Comparison of ENCODE assay signal across 8 cellular contexts in genomic region chrX:41596586-41596985, GRCh38.
A peak's percentile ranks its signal among the peaks of the same experiment; 100 is the strongest.
DNase-seq lines count a peak whose midpoint lies in the region; ATAC-seq and TF ChIP-seq lines count a peak whose summit lies in the region.

No MANE protein-coding gene starts in this region.

- H3K4me1 ChIP-seq in GM23338 (ENCODE audit: insufficient read depth), result no peaks in the 10 kb centered on the region

- H4K20me1 ChIP-seq in GM23338 (replicated peaks; ENCODE audit: insufficient read depth), result no peaks in the 10 kb centered on the region

- no peaks in the 10 kb centered on the region for H3K79me2 ChIP-seq in GM23338 (replicated peaks; ENCODE audit: insufficient read depth)

- CTCF ChIA-PET in activated CD4-positive, alpha-beta T cell treated with anti-CD3 and anti-CD28 coated beads for 36 hours (lab: Charles Lee), result no interaction called here

- H3K4me3 ChIP-seq in GM23338, result no peak overlapping the region

- no peak overlapping the region for H3K27ac ChIP-seq in GM23338 (ENCODE audit: low read depth)

- no peak overlapping the region for H3K4me2 ChIP-seq in GM23338

- POLR2A ChIA-PET in activated CD4-positive, alpha-beta T cell treated with anti-CD3 and anti-CD28 coated beads for 36 hours (lab: Charles Lee), result no interaction called here

- no peaks in the 10 kb centered on the region for H3K9me3 Mint-ChIP-seq in activated CD4-positive, alpha-beta T cell treated with anti-CD3 and anti-CD28 coated beads for 36 hours (ENCODE audit: low read depth)
- no peaks in the 10 kb centered on the region for H3K9me3 Mint-ChIP-seq in activated CD4-positive, alpha-beta T cell treated with anti-CD3 and anti-CD28 coated beads, Interleukin-2, amount 10 ng/mL, durations not matched to agents 24 days and 14 days
- H3K9me3 Mint-ChIP-seq in GM23338, result no peaks in the 10 kb centered on the region

- H3K4me3 Mint-ChIP-seq in activated CD4-positive, alpha-beta T cell treated with anti-CD3 and anti-CD28 coated beads for 36 hours, result no peak overlapping the region
- no peak overlapping the region for H3K4me3 Mint-ChIP-seq in activated CD4-positive, alpha-beta T cell treated with anti-CD3 and anti-CD28 coated beads, Interleukin-2, amount 10 ng/mL, durations not matched to agents 24 days and 14 days
- no peak overlapping the region for H3K4me3 Mint-ChIP-seq in GM23338

- no peak for TF ChIP-seq CTCF in GM23338 (conservative IDR thresholded peaks at IDR 0.05; ENCODE audit: low read depth in 2 of 2)

- H3F3A ChIP-seq in GM23338 (replicated peaks; ENCODE audit: low read depth), result no peaks in the 10 kb centered on the region

- no peaks in the 10 kb centered on the region for H3K27me3 ChIP-seq in GM23338 (ENCODE audit: insufficient read depth)

- H3K27me3 Mint-ChIP-seq in activated CD4-positive, alpha-beta T cell treated with anti-CD3 and anti-CD28 coated beads for 36 hours, result no peaks in the 10 kb centered on the region
- no peaks in the 10 kb centered on the region for H3K27me3 Mint-ChIP-seq in activated CD4-positive, alpha-beta T cell treated with anti-CD3 and anti-CD28 coated beads, Interleukin-2, amount 10 ng/mL, durations not matched to agents 24 days and 14 days
- no peaks in the 10 kb centered on the region for H3K27me3 Mint-ChIP-seq in GM23338 (ENCODE audit: insufficient read depth, low read depth, poor library complexity)

- intact Hi-C loops in activated CD4-positive, alpha-beta T cell treated with anti-CD3 and anti-CD28 coated beads for 36 hours (cut with DNase I, micrococcal nuclease), result no loop called here
- intact Hi-C loops in activated CD4-positive, alpha-beta T cell treated with anti-CD3 and anti-CD28 coated beads, Interleukin-2, amount 10 ng/mL, durations not matched to agents 24 days and 14 days (cut with micrococcal nuclease), result no loop called here

- ATAC-seq in activated CD4-positive, alpha-beta T cell treated with anti-CD3 and anti-CD28 coated beads for 36 hours, result peak; percentile 78
- ATAC-seq in HG02678 (IDR thresholded peaks at IDR 0.05; ENCODE audit: unreplicated experiment) (peak; percentile 98), GM23338 (no peak)

- no peak overlapping the region for H2AFZ ChIP-seq in GM23338

- H3K36me3 Mint-ChIP-seq in activated CD4-positive, alpha-beta T cell treated with anti-CD3 and anti-CD28 coated beads for 36 hours (ENCODE audit: low read depth), result no peaks in the 10 kb centered on the region
- peaks cover 2% of the 10 kb centered on the region for H3K36me3 Mint-ChIP-seq in activated CD4-positive, alpha-beta T cell treated with anti-CD3 and anti-CD28 coated beads, Interleukin-2, amount 10 ng/mL, durations not matched to agents 24 days and 14 days (ENCODE audit: low read depth)
- H3K36me3 Mint-ChIP-seq in GM23338 (ENCODE audit: low read depth), result 0 out of 3 replicates have a peak, but pooled peaks cover 4% of the 10 kb centered on the region

- no peaks in the 10 kb centered on the region; the same call in 1 of the 2 replicates for H3K9me2 ChIP-seq in GM23338 (ENCODE audit: insufficient read depth)

- DNase-seq in activated CD4-positive, alpha-beta T cell treated with anti-CD3 and anti-CD28 coated beads for 36 hours, result no peak
- DNase-seq in activated CD4-positive, alpha-beta T cell treated with anti-CD3 and anti-CD28 coated beads, Interleukin-2, amount 10 ng/mL, durations not matched to agents 24 days and 14 days, result no peak
- DNase-seq in LHCN-M2 (ENCODE audit: low read depth) (peak; percentile 80), renal cortical epithelial cell (ENCODE audit: low read depth) (peak; percentile 76), SKM-1 (lab: John Stamatoyannopoulos, UW; ENCODE audit: unreplicated experiment) (no peak), NCI-H187 (lab: John Stamatoyannopoulos, UW) (no peak), GM23338 (ENCODE audit: low spot score) (no peak)

- H3K36me3 ChIP-seq in GM23338 (ENCODE audit: insufficient read depth), result no peaks in the 10 kb centered on the region

- H3K27ac Mint-ChIP-seq in activated CD4-positive, alpha-beta T cell treated with anti-CD3 and anti-CD28 coated beads for 36 hours, result no peak overlapping the region
- H3K27ac Mint-ChIP-seq in activated CD4-positive, alpha-beta T cell treated with anti-CD3 and anti-CD28 coated beads, Interleukin-2, amount 10 ng/mL, durations not matched to agents 24 days and 14 days, result no peak overlapping the region
- H3K27ac Mint-ChIP-seq in GM23338, result no peak overlapping the region

- H3K4me1 Mint-ChIP-seq in activated CD4-positive, alpha-beta T cell treated with anti-CD3 and anti-CD28 coated beads for 36 hours, result peaks cover 8% of the 10 kb centered on the region
- H3K4me1 Mint-ChIP-seq in activated CD4-positive, alpha-beta T cell treated with anti-CD3 and anti-CD28 coated beads, Interleukin-2, amount 10 ng/mL, durations not matched to agents 24 days and 14 days, result peaks cover 3% of the 10 kb centered on the region
- peaks cover 10% of the 10 kb centered on the region; the same call in 2 of the 3 replicates for H3K4me1 Mint-ChIP-seq in GM23338

TF ChIP-seq in GM23338, 12 proteins besides CTCF, POLR2A, EP300 and RAD21 (continues in another document):
- TF ChIP-seq ZNF462 (CRISPR knock-in tag; IDR thresholded peaks at IDR 0.05) (no peak), EZH2 (IDR thresholded peaks at IDR 0.05; ENCODE audit: low read depth, unreplicated experiment) (no peak), STAT1 (IDR thresholded peaks at IDR 0.05; ENCODE audit: unreplicated experiment) (no peak), EZH2phosphoT487 (IDR thresholded peaks at IDR 0.05; ENCODE audit: unreplicated experiment) (no peak), CREB1 (CRISPR knock-in tag; IDR thresholded peaks at IDR 0.05; ENCODE audit: low read depth) (no peak), JUNB (IDR thresholded peaks at IDR 0.05; ENCODE audit: unreplicated experiment) (no peak)

Comparison
In these comparisons a context has a peak if more than half of its experiments do, and no peak if none do; other contexts are left out.
1. DNase-seq: peak in LHCN-M2 (single experiment) and renal cortical epithelial cell (single experiment); none in activated CD4-positive, alpha-beta T cell treated with anti-CD3 and anti-CD28 coated beads for 36 hours (single experiment), activated CD4-positive, alpha-beta T cell treated with anti-CD3 and anti-CD28 coated beads, Interleukin-2, amount 10 ng/mL, durations not matched to agents 24 days and 14 days (single experiment), SKM-1 (single experiment), NCI-H187 (0 of 2) and GM23338 (single experiment).